1 cellular context compared by ENCODE assay signal in genomic region chr12:112906712-112907414, GRCh38.
TF ChIP-seq lines count a peak whose summit lies in the region.

OAS1 (plus strand) TSS chr12:112906962; CDS start chr12:112907040, 78 bp downstream.

TF ChIP-seq in K562, 482 proteins besides CTCF, POLR2A, EP300 and RAD21 (continued from another document):
- TF ChIP-seq ZNF212 (CRISPR knock-in tag; IDR thresholded peaks at IDR 0.05): no peak
- no peak for TF ChIP-seq NR2C2 (CRISPR knock-in tag; IDR thresholded peaks at IDR 0.05)
- peak; percentile 58; the same call in 1 of the 2 replicates for TF ChIP-seq NR2C2 (tag; IDR thresholded peaks at IDR 0.05)
- TF ChIP-seq SMAD4 (CRISPR knock-in tag; conservative IDR thresholded peaks at IDR 0.05): no peak
- no peak for TF ChIP-seq COPS2 (conservative IDR thresholded peaks at IDR 0.05)
